1 cellular context compared by ENCODE assay signal in the genomic region with DNA sequence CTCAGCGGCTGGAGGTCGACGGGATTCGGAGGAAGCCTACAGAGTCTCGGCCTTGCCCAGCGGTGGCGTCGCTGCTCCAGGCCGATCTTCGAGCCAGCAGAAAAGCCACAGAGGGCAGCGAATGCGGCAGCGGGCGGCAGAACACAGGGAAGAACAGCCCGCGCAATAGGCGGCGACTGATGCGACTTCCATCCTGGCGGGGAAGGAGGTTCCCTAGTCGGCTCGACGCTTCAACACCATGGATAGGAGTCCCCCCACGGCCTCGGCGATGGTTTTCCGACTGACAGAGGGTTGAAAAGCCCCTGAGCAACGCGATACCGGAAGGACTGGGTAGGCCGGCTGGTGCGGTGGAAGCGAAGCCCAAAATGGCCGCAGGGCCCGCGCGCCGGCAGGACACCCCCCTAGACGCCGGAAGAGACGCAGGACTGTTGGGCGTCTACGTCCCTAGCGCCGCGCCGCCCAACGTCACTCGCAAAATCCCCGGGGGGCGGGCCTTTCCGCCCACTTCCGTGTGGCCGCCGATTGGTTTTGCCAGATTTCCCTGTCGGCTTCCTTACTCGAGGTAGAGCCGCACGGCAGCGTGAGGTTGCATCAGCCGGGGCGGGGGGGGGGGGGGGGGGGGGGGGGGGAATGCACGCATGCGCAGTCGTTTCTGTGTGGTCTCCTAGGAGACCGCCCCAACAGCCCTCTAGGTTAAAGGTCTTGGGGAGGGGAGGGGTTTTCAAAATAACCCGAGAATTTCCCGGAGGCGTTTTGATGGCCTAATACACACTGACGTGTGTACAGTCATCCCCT.
A peak's percentile ranks its signal among the peaks of the same experiment; 100 is the strongest.
TF ChIP-seq lines count a peak whose summit lies in the region.

Gene PPP1R15B, minus strand, starts transcription at position 367 of the 795 bp plus-strand sequence. CDS start 406 bp downstream, outside the sequence.

TF ChIP-seq in K562, 482 proteins besides CTCF, POLR2A, EP300 and RAD21 (continued from another document and continues in another):
- no peak for TF ChIP-seq MGA (IDR thresholded peaks at IDR 0.05)
- TF ChIP-seq, protein P1, sequence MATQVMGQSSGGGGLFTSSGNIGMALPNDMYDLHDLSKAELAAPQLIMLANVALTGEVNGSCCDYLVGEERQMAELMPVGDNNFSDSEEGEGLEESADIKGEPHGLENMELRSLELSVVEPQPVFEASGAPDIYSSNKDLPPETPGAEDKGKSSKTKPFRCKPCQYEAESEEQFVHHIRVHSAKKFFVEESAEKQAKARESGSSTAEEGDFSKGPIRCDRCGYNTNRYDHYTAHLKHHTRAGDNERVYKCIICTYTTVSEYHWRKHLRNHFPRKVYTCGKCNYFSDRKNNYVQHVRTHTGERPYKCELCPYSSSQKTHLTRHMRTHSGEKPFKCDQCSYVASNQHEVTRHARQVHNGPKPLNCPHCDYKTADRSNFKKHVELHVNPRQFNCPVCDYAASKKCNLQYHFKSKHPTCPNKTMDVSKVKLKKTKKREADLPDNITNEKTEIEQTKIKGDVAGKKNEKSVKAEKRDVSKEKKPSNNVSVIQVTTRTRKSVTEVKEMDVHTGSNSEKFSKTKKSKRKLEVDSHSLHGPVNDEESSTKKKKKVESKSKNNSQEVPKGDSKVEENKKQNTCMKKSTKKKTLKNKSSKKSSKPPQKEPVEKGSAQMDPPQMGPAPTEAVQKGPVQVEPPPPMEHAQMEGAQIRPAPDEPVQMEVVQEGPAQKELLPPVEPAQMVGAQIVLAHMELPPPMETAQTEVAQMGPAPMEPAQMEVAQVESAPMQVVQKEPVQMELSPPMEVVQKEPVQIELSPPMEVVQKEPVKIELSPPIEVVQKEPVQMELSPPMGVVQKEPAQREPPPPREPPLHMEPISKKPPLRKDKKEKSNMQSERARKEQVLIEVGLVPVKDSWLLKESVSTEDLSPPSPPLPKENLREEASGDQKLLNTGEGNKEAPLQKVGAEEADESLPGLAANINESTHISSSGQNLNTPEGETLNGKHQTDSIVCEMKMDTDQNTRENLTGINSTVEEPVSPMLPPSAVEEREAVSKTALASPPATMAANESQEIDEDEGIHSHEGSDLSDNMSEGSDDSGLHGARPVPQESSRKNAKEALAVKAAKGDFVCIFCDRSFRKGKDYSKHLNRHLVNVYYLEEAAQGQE (CRISPR knock-in tag; IDR thresholded peaks at IDR 0.05; ENCODE audit: low read depth): peak; percentile 64; the same call in 1 of the 2 replicates
- no peak for TF ChIP-seq ZNF57 (CRISPR knock-in tag; IDR thresholded peaks at IDR 0.05)
- no peak for TF ChIP-seq FUS (optimal IDR thresholded peaks at IDR 0.05; ENCODE audit: low read depth, low read length)
- TF ChIP-seq, protein P2, sequence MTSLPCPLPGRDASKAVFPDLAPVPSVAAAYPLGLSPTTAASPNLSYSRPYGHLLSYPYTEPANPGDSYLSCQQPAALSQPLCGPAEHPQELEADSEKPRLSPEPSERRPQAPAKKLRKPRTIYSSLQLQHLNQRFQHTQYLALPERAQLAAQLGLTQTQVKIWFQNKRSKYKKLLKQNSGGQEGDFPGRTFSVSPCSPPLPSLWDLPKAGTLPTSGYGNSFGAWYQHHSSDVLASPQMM (CRISPR knock-in tag; IDR thresholded peaks at IDR 0.05): no peak
- no peak for TF ChIP-seq RFX5 (IDR thresholded peaks at IDR 0.05; ENCODE audit: low read depth, low read length)
- no peak for TF ChIP-seq MECOM (CRISPR knock-in tag; IDR thresholded peaks at IDR 0.05)
- peak; percentile 32; the same call in 1 of the 2 replicates for TF ChIP-seq BCOR (IDR thresholded peaks at IDR 0.05)
- TF ChIP-seq ZHX1 (conservative IDR thresholded peaks at IDR 0.05; ENCODE audit: low read length): no peak
- TF ChIP-seq, protein P3, sequence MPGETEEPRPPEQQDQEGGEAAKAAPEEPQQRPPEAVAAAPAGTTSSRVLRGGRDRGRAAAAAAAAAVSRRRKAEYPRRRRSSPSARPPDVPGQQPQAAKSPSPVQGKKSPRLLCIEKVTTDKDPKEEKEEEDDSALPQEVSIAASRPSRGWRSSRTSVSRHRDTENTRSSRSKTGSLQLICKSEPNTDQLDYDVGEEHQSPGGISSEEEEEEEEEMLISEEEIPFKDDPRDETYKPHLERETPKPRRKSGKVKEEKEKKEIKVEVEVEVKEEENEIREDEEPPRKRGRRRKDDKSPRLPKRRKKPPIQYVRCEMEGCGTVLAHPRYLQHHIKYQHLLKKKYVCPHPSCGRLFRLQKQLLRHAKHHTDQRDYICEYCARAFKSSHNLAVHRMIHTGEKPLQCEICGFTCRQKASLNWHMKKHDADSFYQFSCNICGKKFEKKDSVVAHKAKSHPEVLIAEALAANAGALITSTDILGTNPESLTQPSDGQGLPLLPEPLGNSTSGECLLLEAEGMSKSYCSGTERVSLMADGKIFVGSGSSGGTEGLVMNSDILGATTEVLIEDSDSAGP (CRISPR knock-in tag; IDR thresholded peaks at IDR 0.05): no peak
- peak; percentile 92 for TF ChIP-seq TAF1 (IDR thresholded peaks at IDR 0.05; ENCODE audit: control insufficient read depth, extremely low read depth, insufficient read depth, low read length, severe bottlenecking)
- TF ChIP-seq CREM (IDR thresholded peaks at IDR 0.05; ENCODE audit: low read depth): peak; percentile 97
- peak; percentile 25; the same call in 1 of the 2 replicates for TF ChIP-seq NFIC (IDR thresholded peaks at IDR 0.05)
- TF ChIP-seq ZBTB1 (CRISPR knock-in tag; IDR thresholded peaks at IDR 0.05; ENCODE audit: borderline replicate concordance, low read depth): peak; percentile 62; the same call in 1 of the 2 replicates
- peak; percentile 87 for TF ChIP-seq LCOR (CRISPR knock-in tag; IDR thresholded peaks at IDR 0.05)
- peak; percentile 57; the same call in 1 of the 2 replicates for TF ChIP-seq ZBTB17 (CRISPR knock-in tag; IDR thresholded peaks at IDR 0.05)
- TF ChIP-seq USF1 (CRISPR knock-in tag; IDR thresholded peaks at IDR 0.05): peak; percentile 35; the same call in 1 of the 2 replicates
- TF ChIP-seq NBN (IDR thresholded peaks at IDR 0.05; ENCODE audit: low read depth): peak; percentile 49
- TF ChIP-seq ETV1 (tag; conservative IDR thresholded peaks at IDR 0.05; ENCODE audit: low read depth): peak; percentile 92
- TF ChIP-seq ATF3 (IDR thresholded peaks at IDR 0.05): peak; percentile 97
- TF ChIP-seq ATF3 (CRISPR knock-in tag; conservative IDR thresholded peaks at IDR 0.05): peak; percentile 91
- TF ChIP-seq, protein P4, sequence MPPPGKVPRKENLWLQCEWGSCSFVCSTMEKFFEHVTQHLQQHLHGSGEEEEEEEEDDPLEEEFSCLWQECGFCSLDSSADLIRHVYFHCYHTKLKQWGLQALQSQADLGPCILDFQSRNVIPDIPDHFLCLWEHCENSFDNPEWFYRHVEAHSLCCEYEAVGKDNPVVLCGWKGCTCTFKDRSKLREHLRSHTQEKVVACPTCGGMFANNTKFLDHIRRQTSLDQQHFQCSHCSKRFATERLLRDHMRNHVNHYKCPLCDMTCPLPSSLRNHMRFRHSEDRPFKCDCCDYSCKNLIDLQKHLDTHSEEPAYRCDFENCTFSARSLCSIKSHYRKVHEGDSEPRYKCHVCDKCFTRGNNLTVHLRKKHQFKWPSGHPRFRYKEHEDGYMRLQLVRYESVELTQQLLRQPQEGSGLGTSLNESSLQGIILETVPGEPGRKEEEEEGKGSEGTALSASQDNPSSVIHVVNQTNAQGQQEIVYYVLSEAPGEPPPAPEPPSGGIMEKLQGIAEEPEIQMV (tag; conservative IDR thresholded peaks at IDR 0.05; ENCODE audit: low read depth): no peak
- TF ChIP-seq ZNF589 (CRISPR knock-in tag; IDR thresholded peaks at IDR 0.05; ENCODE audit: low read depth): 0 out of 2 replicates have a peak, but pooled peaks have one; percentile 42
- no peak for TF ChIP-seq ZFP36 (IDR thresholded peaks at IDR 0.05; ENCODE audit: low read depth, low read length, partially characterized antibody)
